Comparison of ENCODE assay signal across 7 cellular contexts in genomic region chr11:32893091-32893946, GRCh38. TPM values are rescaled to one million over a fixed set of nuclear protein-coding genes. Genes with fewer than 3 reads are reported as not detected.
DNase-seq lines count a peak whose midpoint lies in the region; ATAC-seq, FAIRE-seq and TF ChIP-seq lines count a peak whose summit lies in the region.

No MANE protein-coding gene starts in this region.

- peaks cover 8 to 23% of the 10 kb centered on the region in 2 donors for H3K4me1 ChIP-seq in left lung

- H3K4me3 Mint-ChIP-seq in activated CD4-positive, alpha-beta T cell treated with anti-CD3 and anti-CD28 coated beads for 36 hours, result peak overlapping the region; percentile 97

- no peak for TF ChIP-seq POLR2A in H54 (IDR thresholded peaks at IDR 0.05; ENCODE audit: low read depth, low read length)

- no peaks in the 10 kb centered on the region for H3K27me3 Mint-ChIP-seq in activated CD4-positive, alpha-beta T cell treated with anti-CD3 and anti-CD28 coated beads for 36 hours

- H3K4me3 ChIP-seq in left lung, result peak overlapping the region; percentile 88 to 96

- TF ChIP-seq CTCF in GM12873 (IDR thresholded peaks at IDR 0.05; ENCODE audit: insufficient read depth, low read depth, low read length, missing control alignments) (peak; percentile 52), left lung (IDR thresholded peaks at IDR 0.05) (no peak)

- no peaks in the 10 kb centered on the region for H3K9me3 Mint-ChIP-seq in activated CD4-positive, alpha-beta T cell treated with anti-CD3 and anti-CD28 coated beads for 36 hours (ENCODE audit: low read depth)

- H3K27ac Mint-ChIP-seq in activated CD4-positive, alpha-beta T cell treated with anti-CD3 and anti-CD28 coated beads for 36 hours, result peak overlapping the region; percentile 98

- CTCF ChIA-PET in activated CD4-positive, alpha-beta T cell treated with anti-CD3 and anti-CD28 coated beads for 36 hours (lab: Charles Lee), result interaction anchor here (0.7 to 2.2 kb wide), 4 partner anchors 17 to 84 kb away, joined by 3 to 6 read pairs (median 3); no protein-coding TSS in a partner anchor

- peak; percentile 23 for DNase-seq in H54 (ENCODE audit: insufficient read length, low spot score)
- DNase-seq in LoVo (ENCODE audit: low spot score), result peak; percentile 44
- DNase-seq in activated CD4-positive, alpha-beta T cell treated with anti-CD3 and anti-CD28 coated beads for 36 hours, result peak; percentile 77
- DNase-seq in left lung, result peak; percentile 62 to 86
- peak; percentile 28 to 39 for DNase-seq in stimulated activated CD4-positive, alpha-beta T cell treated with anti-CD3 and anti-CD28 coated beads, Interleukin-2, amount 100 ng/mL, for 48 hours

- H3K27ac ChIP-seq in cingulate gyrus (ENCODE audit: low read depth, low read length) (peak overlapping the region; percentile 29), left lung (peak overlapping the region; percentile 94 to 95)

- no peaks in the 10 kb centered on the region for H3K9me3 ChIP-seq in left lung

- POLR2A ChIA-PET in activated CD4-positive, alpha-beta T cell treated with anti-CD3 and anti-CD28 coated beads for 36 hours (lab: Charles Lee), result interaction anchor here (1.2 kb wide), 1 partner anchor 146 kb away, joined by 3 read pairs; the partner anchor contains the start of gene TCP11L1

- intact Hi-C loops in activated CD4-positive, alpha-beta T cell treated with anti-CD3 and anti-CD28 coated beads for 36 hours (cut with DNase I, micrococcal nuclease), result loop anchor here (1.0 to 5.0 kb wide), 9 partner anchors 65 to 999 kb away; partner anchors contain the start of genes C11orf91 (in 1 of the 2), EIF3M (in 1 of the 2), FBXO3 (in 1 of the 2) and LMO2 (in 1 of the 2)
- intact Hi-C loops in left lung (cut with DNase I), result no loop called here

- peaks cover 9% of the 10 kb centered on the region for H3K36me3 Mint-ChIP-seq in activated CD4-positive, alpha-beta T cell treated with anti-CD3 and anti-CD28 coated beads for 36 hours (ENCODE audit: low read depth)

- peak; percentile 45 for ATAC-seq in activated CD4-positive, alpha-beta T cell treated with anti-CD3 and anti-CD28 coated beads for 36 hours
- peak; percentile 70 for ATAC-seq in left lung

- FAIRE-seq in H54 (lab: Jason Lieb, UNC), result no peak

- no peaks in the 10 kb centered on the region for H3K27me3 ChIP-seq in left lung

- H3K4me1 Mint-ChIP-seq in activated CD4-positive, alpha-beta T cell treated with anti-CD3 and anti-CD28 coated beads for 36 hours, result peaks cover 38% of the 10 kb centered on the region

- no peaks in the 10 kb centered on the region for H3K36me3 ChIP-seq in left lung

RNA-seq across cellular contexts. Expression of gene QSER1, which starts 0.7 kb away (rescaled TPM):
- total RNA-seq in activated CD4-positive, alpha-beta T cell treated with anti-CD3 and anti-CD28 coated beads for 36 hours, result 10 to 100 TPM; 11.8 to 16.6 TPM
- 10 to 100 TPM; 23.4 to 24.6 TPM for total RNA-seq in left lung

Comparison
In these comparisons a context has a peak if more than half of its experiments do, and no peak if none do; other contexts are left out.
1. Peak in every context shown above with its lines: DNase-seq, ATAC-seq, H3K4me3 ChIP-seq and H3K27ac ChIP-seq.
2. DNase-seq: peak in every context shown above with its lines; median percentile 77 in activated CD4-positive, alpha-beta T cell treated with anti-CD3 and anti-CD28 coated beads for 36 hours; 74 in left lung; 44 in LoVo; 34 in stimulated activated CD4-positive, alpha-beta T cell treated with anti-CD3 and anti-CD28 coated beads, Interleukin-2, amount 100 ng/mL, for 48 hours; 23 in H54.
3. intact Hi-C loops: an anchor here in activated CD4-positive, alpha-beta T cell treated with anti-CD3 and anti-CD28 coated beads for 36 hours (1.0 to 5.0 kb wide); none called in left lung.